ENCODE assay signal across 31 cellular contexts in the genomic region with DNA sequence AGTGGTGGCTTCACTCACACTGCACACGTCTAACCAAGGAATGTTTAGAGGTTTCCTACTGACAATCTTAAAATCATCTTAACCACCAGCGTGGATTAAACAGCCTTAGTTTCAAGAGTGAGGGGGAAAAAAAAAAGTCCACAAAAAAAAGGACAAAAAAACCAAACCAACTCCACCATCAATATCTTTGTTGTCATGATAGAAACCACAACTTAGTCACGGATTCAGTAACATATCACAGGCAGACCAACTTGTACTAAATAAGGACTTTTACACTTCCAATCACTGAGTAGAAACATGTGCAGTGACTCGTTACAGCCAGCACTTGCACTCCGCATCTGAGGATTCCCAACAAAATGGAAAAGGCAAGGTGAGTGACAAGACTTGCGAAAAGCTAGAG. TPM values are rescaled to one million over a fixed set of nuclear protein-coding genes. Genes with fewer than 3 reads are reported as not detected.
A peak's percentile ranks its signal among the peaks of the same experiment; 100 is the strongest.
DNase-seq lines count a peak whose midpoint lies in the region; ATAC-seq and TF ChIP-seq lines count a peak whose summit lies in the region.
"Had no signal": no experiment of that assay in that cellular context is flagged by ENCODE, and none has a peak within 500 bp of the region (broad histone marks: within the 10 kb centered on the region; RNA-seq: fewer than 3 reads in every experiment).

No MANE protein-coding gene starts in this region.

- no peak for ATAC-seq in HG03175 (IDR thresholded peaks at IDR 0.05; ENCODE audit: unreplicated experiment)
- ATAC-seq: heart right ventricle; sciatic nerve; stimulated activated effector memory CD8-positive, alpha-beta T cell treated with anti-CD3 and anti-CD28 coated beads, Interleukin-12 subunit alpha, Interleukin-12 subunit beta, amount 100 ng/mL, for 72 hours; T-helper 17 cell had no signal

- no peaks in the 10 kb centered on the region for H3K27me3 ChIP-seq in BLaER1 treated with 17β-estradiol and CSF1 and Interleukin-3, amounts not matched to agents 10 nM and 100 nM
- no peaks in the 10 kb centered on the region for H3K27me3 ChIP-seq in mesendoderm (ENCODE audit: insufficient read depth, low read length, poor library complexity)
- H3K27me3 ChIP-seq: colonic mucosa, heart right ventricle, transverse colon had no signal

- H3K23ac ChIP-seq in mesendoderm (ENCODE audit: low read length) = no peak overlapping the region

- DNase-seq in RPMI7951 (ENCODE audit: low read depth) (peak; percentile 80), astrocyte of the spinal cord (ENCODE audit: low read depth, low spot score) (peak; percentile 65), mesendoderm (no peak), SHP77 treated with DMSO at 0.1 percent for 48 hours (lab: John Stamatoyannopoulos, UW) (no peak), GM13976 (ENCODE audit: low spot score) (no peak)
- no peak for DNase-seq in activated CD4-positive, alpha-beta T cell treated with anti-CD3 and anti-CD28 coated beads, Interleukin-2, amount 50 U/mL, for 4 hours
- DNase-seq: activated CD4-positive, alpha-beta memory T cell treated with anti-CD3 and anti-CD28 coated beads, Interleukin-2, amount 10 ng/mL, durations not matched to agents 7 days and 5 days; activated CD4-positive, alpha-beta T cell treated with anti-CD3 and anti-CD28 coated beads for 1 hour; activated CD8-positive, alpha-beta memory T cell treated with anti-CD3 and anti-CD28 coated beads, Interleukin-2, amount 50 U/mL, for 4 hours; activated naive CD4-positive, alpha-beta T cell treated with anti-CD3 and anti-CD28 coated beads, Interleukin-2, amount 50 U/mL, for 16 hours; amniotic stem cell; colonic mucosa; effector CD4-positive, alpha-beta T cell; GDM1; heart right ventricle; kidney; midbrain; naive B cell; NCI-H1105; NCI-H1930; NCI-H2171 treated with DMSO at 0.1 percent for 48 hours; NCI-H510A; T-helper 17 cell; transverse colon had no signal

- H3K36me3 ChIP-seq in BLaER1 treated with 17β-estradiol and CSF1 and Interleukin-3, amounts not matched to agents 10 nM and 100 nM = peaks cover 0 to 8% (median 3%) of the 10 kb centered on the region in 11 experiments; a peak in 5 of 22 replicates
- no peaks in the 10 kb centered on the region for H3K36me3 ChIP-seq in mesendoderm (ENCODE audit: control insufficient read depth, insufficient read depth, low read length)
- H3K36me3 ChIP-seq: colonic mucosa, heart right ventricle, prostate gland, transverse colon had no signal

- H2AK5ac ChIP-seq in mesendoderm (ENCODE audit: low read length) = no peak overlapping the region

- peaks cover 11 to 42% (median 31%) of the 10 kb centered on the region in 10 experiments for H3K4me1 ChIP-seq in BLaER1 treated with 17β-estradiol and CSF1 and Interleukin-3, amounts not matched to agents 10 nM and 100 nM
- no peaks in the 10 kb centered on the region for H3K4me1 ChIP-seq in mesendoderm (ENCODE audit: control insufficient read depth, low read depth, low read length)
- H3K4me1 ChIP-seq: colonic mucosa, prostate gland had no signal

- no peak overlapping the region for H2BK15ac ChIP-seq in mesendoderm (replicated peaks; ENCODE audit: low read depth)

- no peak overlapping the region for H3K4me3 ChIP-seq in BLaER1 treated with 17β-estradiol and CSF1 and Interleukin-3, amounts not matched to agents 10 nM and 100 nM
- H3K4me3 ChIP-seq in astrocyte of the spinal cord (ENCODE audit: low read depth, low read length) (no peak overlapping the region), mesendoderm (ENCODE audit: low read length) (no peak overlapping the region)
- H3K4me3 ChIP-seq: colonic mucosa, heart right ventricle, K562, prostate gland, transverse colon had no signal

- H3K4me2 ChIP-seq in BLaER1 treated with 17β-estradiol and CSF1 and Interleukin-3, amounts not matched to agents 10 nM and 100 nM = peak overlapping the region in 9 of 11 experiments; percentile 3 to 65 (median 26); a peak in 8 of 22 replicates
- H3K4me2 ChIP-seq in mesendoderm (ENCODE audit: low read length) = no peak overlapping the region

- peaks cover 5% of the 10 kb centered on the region for H3K79me2 ChIP-seq in mesendoderm (ENCODE audit: control insufficient read depth, insufficient read depth, low read length)

- H3K18ac ChIP-seq in mesendoderm (ENCODE audit: low read length) = no peak overlapping the region

- no CpG with 5 or more reads among the region's 6 CpGs for WGBS in mesendoderm (ENCODE audit: extremely low coverage, insufficient coverage, low lambda C conversion rate)

- no peak overlapping the region for H4K5ac ChIP-seq in mesendoderm (ENCODE audit: low read length)

- H3K9me3 ChIP-seq in BLaER1 treated with 17β-estradiol and CSF1 and Interleukin-3, amounts not matched to agents 10 nM and 100 nM (replicated peaks in 1 of 11) = peaks cover 5 to 24% (median 10%) of the 10 kb centered on the region in 11 experiments; a peak in 15 of 22 replicates
- H3K9me3 ChIP-seq: colonic mucosa, prostate gland, transverse colon had no signal

- in situ Hi-C loops in astrocyte of the spinal cord (cut with HindIII; ENCODE audit: low sequenced_read_pairs) (no loop called here), GM13976 (cut with MboI; ENCODE audit: low sequenced_read_pairs, unreplicated experiment) (no loop called here)

- no peak overlapping the region for H3K4ac ChIP-seq in mesendoderm (ENCODE audit: low read depth, low read length)

- no peak overlapping the region for H3K27ac ChIP-seq in BLaER1 treated with 17β-estradiol and CSF1 and Interleukin-3, amounts not matched to agents 10 nM and 100 nM
- H3K27ac ChIP-seq in mesendoderm (ENCODE audit: low read depth, low read length) = no peak overlapping the region
- H3K27ac ChIP-seq: colonic mucosa, prostate gland, RWPE1 had no signal

- H2BK5ac ChIP-seq in mesendoderm (ENCODE audit: low read length) = no peak overlapping the region

- peaks cover 0 to 32% (median 0%) of the 10 kb centered on the region in 11 experiments; a peak in 4 of 22 replicates for H4K20me1 ChIP-seq in BLaER1 treated with 17β-estradiol and CSF1 and Interleukin-3, amounts not matched to agents 10 nM and 100 nM

- H3K56ac ChIP-seq in mesendoderm (ENCODE audit: low read length) = no peak overlapping the region

- no peak overlapping the region for H4K8ac ChIP-seq in mesendoderm (ENCODE audit: low read depth, low read length)

- TF ChIP-seq CTCF in astrocyte of the spinal cord (IDR thresholded peaks at IDR 0.05; ENCODE audit: low read depth, low read length) (no peak), GM13976 (IDR thresholded peaks at IDR 0.05; ENCODE audit: borderline replicate concordance, control extremely low read depth, extremely low read depth, insufficient read depth, missing control alignments) (no peak)

- H3K9ac ChIP-seq in BLaER1 treated with 17β-estradiol and CSF1 and Interleukin-3, amounts not matched to agents 10 nM and 100 nM = no peak overlapping the region
- H3K9ac ChIP-seq in mesendoderm (ENCODE audit: low read length) = no peak overlapping the region

- peak overlapping the region; percentile 35 for H2BK120ac ChIP-seq in mesendoderm (ENCODE audit: low read depth, low read length)

- peaks cover 16% of the 10 kb centered on the region for H3K79me1 ChIP-seq in mesendoderm (ENCODE audit: low read length)

RNA-seq across cellular contexts. Expression of gene FAM171A1, which starts 46.5 kb away (rescaled TPM):
- 3.5 and 3.6 TPM in 2 replicates for total RNA-seq in RPMI7951 (2014; rRNA removed; shearing (Covaris generic))
- polyA plus RNA-seq in mesendoderm (2013, experiment 1 of 2) = 47.8 TPM
- polyA plus RNA-seq in mesendoderm (2013, experiment 2 of 2) = 49.6 TPM

Comparison
In these comparisons a context has a peak if more than half of its experiments do, and no peak if none do; other contexts are left out.
1. DNase-seq: peak in RPMI7951 (single experiment) and astrocyte of the spinal cord (single experiment); none in mesendoderm (single experiment), activated CD4-positive, alpha-beta T cell treated with anti-CD3 and anti-CD28 coated beads, Interleukin-2, amount 50 U/mL, for 4 hours (0 of 2), SHP77 treated with DMSO at 0.1 percent for 48 hours (single experiment) and GM13976 (single experiment).